Comparison of ENCODE assay signal across 9 cellular contexts in the genomic region with DNA sequence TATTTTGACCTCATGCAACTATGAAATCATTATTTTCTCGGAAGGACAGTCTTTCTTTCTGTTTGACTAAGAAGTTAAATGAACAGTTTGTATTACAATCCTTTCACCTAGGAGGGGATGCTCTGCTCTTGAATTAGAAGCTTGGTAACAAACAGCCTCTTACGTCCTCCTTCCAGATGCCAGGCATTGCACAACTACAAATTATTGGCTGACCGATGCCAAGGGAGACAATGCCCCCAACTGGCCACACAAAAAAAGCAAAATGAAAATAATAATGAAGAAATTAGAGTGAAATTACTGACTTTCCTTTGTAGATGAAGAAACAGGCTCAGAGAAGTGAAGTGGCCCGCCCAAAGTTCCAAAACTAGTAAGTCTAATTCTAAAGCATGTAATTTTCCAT.
DNase-seq lines count a peak whose midpoint lies in the region; ATAC-seq, FAIRE-seq and TF ChIP-seq lines count a peak whose summit lies in the region.
"Had no signal": no experiment of that assay in that cellular context is flagged by ENCODE, and none has a peak within 500 bp of the region (broad histone marks: within the 10 kb centered on the region; RNA-seq: fewer than 3 reads in every experiment).

No MANE protein-coding gene starts in this region.

- TF ChIP-seq CTCF in K562 (IDR thresholded peaks at IDR 0.05 in 2 of 3, conservative IDR thresholded peaks at IDR 0.05 in 1 of 3; ENCODE audit: insufficient read depth in 2 of 3, low read depth in 1 of 3, low read length in 3 of 3) (peak; percentile 30 to 55 (median 39)), liver (IDR thresholded peaks at IDR 0.05; ENCODE audit: low read depth, low read length, missing input control) (peak; percentile 68)

- H3K9ac ChIP-seq in K562 (ENCODE audit: insufficient read depth in 1 of 2, low read depth in 2 of 2, low read length in 2 of 2), result no peak overlapping the region
- H3K9ac ChIP-seq in liver (ENCODE audit: low read depth in 1 of 2, low read length in 2 of 2), result no peak overlapping the region

- POLR2A ChIA-PET in K562 (lab: Yijun Ruan, JAX), result no interaction called here

- in situ Hi-C loops in K562 (cut with MboI), result loop anchor here (25.0 kb wide), 1 partner anchor 550 kb away; the partner anchor contains the start of gene MYCN

- H3K4me3 ChIP-seq in K562, result no peak overlapping the region
- H3K4me3 ChIP-seq in liver (ENCODE audit: low read depth in 1 of 3, low read length in 3 of 3), result no peak overlapping the region
- H3K4me3 ChIP-seq: ovary had no signal

- TF ChIP-seq EP300 in K562 (IDR thresholded peaks at IDR 0.05; ENCODE audit: low read length), result no peak

- H3K4me2 ChIP-seq in K562 (ENCODE audit: insufficient read depth, low read length), result no peak overlapping the region

- intact Hi-C loops in K562 (cut with micrococcal nuclease), result loop anchor here (2.0 kb wide), 2 partner anchors 549 to 851 kb away; no protein-coding TSS in a partner anchor

- TF ChIP-seq RAD21 in K562 (CRISPR knock-in tag; conservative IDR thresholded peaks at IDR 0.05 in 1 of 2, IDR thresholded peaks at IDR 0.05 in 1 of 2) (peak; percentile 70 to 73), liver (IDR thresholded peaks at IDR 0.05) (peak; percentile 91 to 99)

- CTCF ChIA-PET in K562 (lab: Yijun Ruan, JAX; ENCODE audit: low intra/inter-chr PET ratio), result no interaction called here

- no peaks in the 10 kb centered on the region for H4K20me1 ChIP-seq in K562 (replicated peaks; ENCODE audit: control insufficient read depth, insufficient read depth, low read length)

- H3K9me3 ChIP-seq in K562 (replicated peaks; ENCODE audit: control insufficient read depth, insufficient read depth, low read depth, low read length) (no peaks in the 10 kb centered on the region), liver (ENCODE audit: control insufficient read depth in 4 of 4, low read length in 3 of 4) (no peaks in the 10 kb centered on the region)
- H3K9me3 ChIP-seq: ovary had no signal

- FAIRE-seq in K562 (lab: Jason Lieb, UNC), result no peak

- no peak for TF ChIP-seq POLR2A in K562 (conservative IDR thresholded peaks at IDR 0.05)

- H3K27ac ChIP-seq in K562 (ENCODE audit: extremely low read depth, low read depth, low read length) (no peak overlapping the region), liver (ENCODE audit: low read depth in 1 of 2, low read length in 2 of 2) (no peak overlapping the region)
- H3K27ac ChIP-seq: ovary had no signal

- 1% methylated on average over 4 of the region's 4 CpGs for WGBS in K562 (ENCODE audit: insufficient coverage, low coverage, missing lambda C conversion rate)
- 35% methylated on average over 4 of the region's 4 CpGs for WGBS in liver

- DNase-seq in DMS53 (lab: John Stamatoyannopoulos, UW) (peak; percentile 59), NCI-H1694 (lab: John Stamatoyannopoulos, UW) (peak; percentile 31), K562 (ENCODE audit: extremely low read depth in 1 of 4, low spot score in 3 of 4) (peak in 1 of 4 experiments; percentile 12), EL (no peak)

- H3K36me3 ChIP-seq in K562 (ENCODE audit: control insufficient read depth, insufficient read depth, low read length), result no peaks in the 10 kb centered on the region
- no peaks in the 10 kb centered on the region for H3K36me3 ChIP-seq in liver (ENCODE audit: control insufficient read depth in 4 of 4, insufficient read depth in 3 of 4, low read depth in 1 of 4, low read length in 3 of 4)
- H3K36me3 ChIP-seq: ovary had no signal

- no peaks in the 10 kb centered on the region for H3K4me1 ChIP-seq in K562 (replicated peaks in 1 of 2; ENCODE audit: control insufficient read depth in 2 of 2, insufficient read depth in 2 of 2, low read length in 2 of 2)
- no peaks in the 10 kb centered on the region for H3K4me1 ChIP-seq in liver (ENCODE audit: control insufficient read depth in 4 of 4, insufficient read depth in 4 of 4, low read length in 3 of 4)

- ATAC-seq in K562 (no peak), GM21515 (IDR thresholded peaks at IDR 0.05; ENCODE audit: unreplicated experiment) (no peak), GM21619 (IDR thresholded peaks at IDR 0.05; ENCODE audit: unreplicated experiment) (no peak), HG02610 (IDR thresholded peaks at IDR 0.05; ENCODE audit: unreplicated experiment) (no peak)

- BruUV-seq in K562 (replicated peaks; lab: Mats Ljungman, UMichigan), result no TSS peak

- no peak overlapping the region for H2AFZ ChIP-seq in K562 (ENCODE audit: low read depth, low read length)

- no peaks in the 10 kb centered on the region for H3K9me1 ChIP-seq in K562 (ENCODE audit: control insufficient read depth, insufficient read depth, low read length)

- H3K27me3 ChIP-seq in K562 (ENCODE audit: control insufficient read depth in 2 of 2, insufficient read depth in 2 of 2, low read length in 2 of 2) (no peaks in the 10 kb centered on the region), liver (ENCODE audit: control insufficient read depth in 4 of 4, insufficient read depth in 4 of 4, low read length in 3 of 4) (no peaks in the 10 kb centered on the region)
- H3K27me3 ChIP-seq: ovary had no signal

- no peaks in the 10 kb centered on the region for H3K79me2 ChIP-seq in K562 (ENCODE audit: control insufficient read depth, insufficient read depth, low read length)

TF ChIP-seq in K562, 482 proteins besides CTCF, POLR2A, EP300 and RAD21 (continues in another document):
- TF ChIP-seq, protein P1, sequence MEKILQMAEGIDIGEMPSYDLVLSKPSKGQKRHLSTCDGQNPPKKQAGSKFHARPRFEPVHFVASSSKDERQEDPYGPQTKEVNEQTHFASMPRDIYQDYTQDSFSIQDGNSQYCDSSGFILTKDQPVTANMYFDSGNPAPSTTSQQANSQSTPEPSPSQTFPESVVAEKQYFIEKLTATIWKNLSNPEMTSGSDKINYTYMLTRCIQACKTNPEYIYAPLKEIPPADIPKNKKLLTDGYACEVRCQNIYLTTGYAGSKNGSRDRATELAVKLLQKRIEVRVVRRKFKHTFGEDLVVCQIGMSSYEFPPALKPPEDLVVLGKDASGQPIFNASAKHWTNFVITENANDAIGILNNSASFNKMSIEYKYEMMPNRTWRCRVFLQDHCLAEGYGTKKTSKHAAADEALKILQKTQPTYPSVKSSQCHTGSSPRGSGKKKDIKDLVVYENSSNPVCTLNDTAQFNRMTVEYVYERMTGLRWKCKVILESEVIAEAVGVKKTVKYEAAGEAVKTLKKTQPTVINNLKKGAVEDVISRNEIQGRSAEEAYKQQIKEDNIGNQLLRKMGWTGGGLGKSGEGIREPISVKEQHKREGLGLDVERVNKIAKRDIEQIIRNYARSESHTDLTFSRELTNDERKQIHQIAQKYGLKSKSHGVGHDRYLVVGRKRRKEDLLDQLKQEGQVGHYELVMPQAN (IDR thresholded peaks at IDR 0.05; ENCODE audit: borderline replicate concordance), result no peak
- TF ChIP-seq MCM2 (IDR thresholded peaks at IDR 0.05; ENCODE audit: low read depth), result no peak
- TF ChIP-seq DEAF1 (CRISPR knock-in tag; IDR thresholded peaks at IDR 0.05), result peak; percentile 48; the same call in 1 of the 2 replicates
- peak; percentile 57; the same call in 1 of the 2 replicates for TF ChIP-seq CEBPG (CRISPR knock-in tag; IDR thresholded peaks at IDR 0.05)
- peak; percentile 54 to 81; a peak in 3 of 4 replicates for TF ChIP-seq CEBPG (tag; conservative IDR thresholded peaks at IDR 0.05 in 1 of 2, IDR thresholded peaks at IDR 0.05 in 1 of 2)

TF ChIP-seq in liver, 16 proteins besides CTCF, POLR2A, EP300 and RAD21:
- peak in 1 of 2 donors; percentile 9 for TF ChIP-seq RXRA (IDR thresholded peaks at IDR 0.05)
- no peak for TF ChIP-seq NR2F2 (IDR thresholded peaks at IDR 0.05)
- TF ChIP-seq HNF4A (conservative IDR thresholded peaks at IDR 0.05), result peak in 1 of 2 donors; percentile 32
